11 cellular contexts compared by ENCODE assay signal in genomic region chr3:168080499-168081170, GRCh38. TPM values are rescaled to one million over a fixed set of nuclear protein-coding genes. Genes with fewer than 3 reads are reported as not detected.
"Had no signal": no experiment of that assay in that cellular context is flagged by ENCODE, and none has a peak within 500 bp of the region (broad histone marks: within the 10 kb centered on the region; RNA-seq: fewer than 3 reads in every experiment).

No MANE protein-coding gene starts in this region.

- H3K9me3 ChIP-seq: mucosa of descending colon, thyroid gland had no signal

- H3K36me3 ChIP-seq: thyroid gland had no signal

- H3K4me3 ChIP-seq: mucosa of descending colon, thyroid gland had no signal

- H3K4me1 ChIP-seq: parathyroid adenoma, thyroid gland had no signal

- ATAC-seq: naive thymus-derived CD4-positive, alpha-beta T cell; stimulated activated naive B cell treated with anti-CD40 and anti-IgM and Interleukin-4, amounts not matched to agents 10 μg/mL and 1 μg/mL and 100 μg/mL, for 72 hours had no signal

- DNase-seq: activated naive CD8-positive, alpha-beta T cell treated with anti-CD3 and anti-CD28 coated beads, Interleukin-2, amount 10 ng/mL, durations not matched to agents 7 days and 5 days; cortex of kidney; effector CD8-positive, alpha-beta T cell; mucosa of descending colon; naive thymus-derived CD4-positive, alpha-beta T cell; stimulated activated CD4-positive, alpha-beta T cell treated with anti-CD3 and anti-CD28 coated beads, Interleukin-15, amount 100 ng/mL, for 24 hours; stimulated activated CD4-positive, alpha-beta T cell treated with anti-CD3 and anti-CD28 coated beads, Interleukin-4, amount 100 ng/mL, for 1 hour; stimulated activated naive B cell treated with anti-CD40 and anti-IgM and Interleukin-4, amounts not matched to agents 10 μg/mL and 1 μg/mL and 100 μg/mL, for 72 hours; thyroid gland had no signal

- H3K27ac ChIP-seq: parathyroid adenoma, thyroid gland had no signal

- H2AFZ ChIP-seq: parathyroid adenoma had no signal

- FAIRE-seq: urothelium cell line had no signal

- H3K27me3 ChIP-seq: thyroid gland had no signal

RNA-seq across cellular contexts. Expression of gene GOLIM4, which starts 15.1 kb away (rescaled TPM):
- polyA plus RNA-seq: naive thymus-derived CD4-positive, alpha-beta T cell had no signal
